Comparison of ENCODE assay signal across 8 cellular contexts in the genomic region with DNA sequence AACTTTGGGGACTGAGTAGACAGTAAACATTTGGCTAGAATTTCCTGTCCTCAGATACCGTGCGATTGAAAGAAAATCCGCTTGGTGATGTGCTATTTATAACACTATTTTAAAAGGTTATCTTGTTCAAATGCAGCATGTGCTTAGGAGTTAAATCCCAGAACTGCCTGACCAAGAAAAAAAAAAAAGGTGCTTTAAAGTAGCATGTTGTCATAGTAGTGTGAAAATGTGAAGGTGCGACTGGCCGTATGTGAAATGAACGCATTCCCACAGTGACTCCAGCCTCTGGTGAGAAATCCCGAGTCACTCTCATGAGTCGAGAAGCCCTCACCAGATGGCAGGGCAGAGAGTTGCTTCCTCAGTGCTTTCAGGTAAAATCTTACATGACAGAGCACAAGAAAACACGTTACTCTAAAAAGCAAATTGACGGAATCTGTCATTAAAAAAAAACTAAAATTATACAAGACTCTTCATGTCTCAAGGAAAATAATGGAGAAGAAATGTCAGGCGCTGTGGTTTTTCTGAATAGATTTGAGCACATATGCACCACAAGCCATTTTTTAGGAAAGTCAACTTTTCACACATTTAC. TPM values are rescaled to one million over a fixed set of nuclear protein-coding genes. Genes with fewer than 3 reads are reported as not detected.
DNase-seq lines count a peak whose midpoint lies in the region; ATAC-seq and TF ChIP-seq lines count a peak whose summit lies in the region.

No MANE protein-coding gene starts in this region.

- no peak overlapping the region for H3K27ac ChIP-seq in iPS-20b (ENCODE audit: low read length)

- intact Hi-C loops in activated naive CD4-positive, alpha-beta T cell treated with anti-CD3 and anti-CD28 coated beads for 36 hours (cut with micrococcal nuclease): loop anchor here (10.0 kb wide), 1 partner anchor 441 kb away; no protein-coding TSS in a partner anchor
- intact Hi-C loops in activated CD4-positive, alpha-beta memory T cell treated with anti-CD3 and anti-CD28 coated beads for 36 hours (cut with micrococcal nuclease): no loop called here

- H3K36me3 ChIP-seq in iPS-20b (ENCODE audit: insufficient read depth, low read depth, low read length): no peaks in the 10 kb centered on the region

- peak; percentile 66 for DNase-seq in activated naive CD4-positive, alpha-beta T cell treated with anti-CD3 and anti-CD28 coated beads for 36 hours
- no peak for DNase-seq in activated naive CD4-positive, alpha-beta T cell (lab: John Stamatoyannopoulos, UW)
- peak; percentile 76 for DNase-seq in activated CD4-positive, alpha-beta memory T cell treated with anti-CD3 and anti-CD28 coated beads for 36 hours
- DNase-seq in type B pancreatic cell (ENCODE audit: extremely low spot score, unreplicated experiment) (no peak), NCI-H2081 (lab: John Stamatoyannopoulos, UW) (no peak)

- peak overlapping the region; percentile 21; the same call in 1 of the 2 replicates for H3K9ac ChIP-seq in iPS-20b (ENCODE audit: low read depth, low read length)

- no peaks in the 10 kb centered on the region for H3K9me3 Mint-ChIP-seq in activated naive CD4-positive, alpha-beta T cell treated with anti-CD3 and anti-CD28 coated beads for 36 hours
- peaks cover under 1% of the 10 kb centered on the region for H3K9me3 Mint-ChIP-seq in activated CD4-positive, alpha-beta memory T cell treated with anti-CD3 and anti-CD28 coated beads for 36 hours
- no peaks in the 10 kb centered on the region for H3K9me3 Mint-ChIP-seq in type B pancreatic cell

- peaks cover 13% of the 10 kb centered on the region; the same call in 1 of the 2 replicates for H3K4me1 ChIP-seq in iPS-20b (ENCODE audit: insufficient read depth, low read length)

- POLR2A ChIA-PET in activated CD4-positive, alpha-beta memory T cell treated with anti-CD3 and anti-CD28 coated beads for 36 hours (lab: Charles Lee): interaction anchor here (2.3 to 6.1 kb wide), 2 partner anchors 15 to 20 kb away, joined by 5 to 104 read pairs; a partner anchor contains a TSS

- no peaks in the 10 kb centered on the region for H3K36me3 Mint-ChIP-seq in activated naive CD4-positive, alpha-beta T cell treated with anti-CD3 and anti-CD28 coated beads for 36 hours (ENCODE audit: low read depth)
- no peaks in the 10 kb centered on the region for H3K36me3 Mint-ChIP-seq in activated CD4-positive, alpha-beta memory T cell treated with anti-CD3 and anti-CD28 coated beads for 36 hours
- no peaks in the 10 kb centered on the region for H3K36me3 Mint-ChIP-seq in type B pancreatic cell

- no peaks in the 10 kb centered on the region for H3K9me3 ChIP-seq in iPS-20b (ENCODE audit: insufficient read depth, low read depth, low read length)

- H3K27me3 ChIP-seq in iPS-20b (ENCODE audit: insufficient read depth, low read length): no peaks in the 10 kb centered on the region

- no peak for TF ChIP-seq CTCF in type B pancreatic cell (conservative IDR thresholded peaks at IDR 0.05)

- CTCF ChIA-PET in activated naive CD4-positive, alpha-beta T cell treated with anti-CD3 and anti-CD28 coated beads for 36 hours (lab: Charles Lee): no interaction called here
- CTCF ChIA-PET in activated CD4-positive, alpha-beta memory T cell treated with anti-CD3 and anti-CD28 coated beads for 36 hours (lab: Charles Lee): no interaction called here

- no peak overlapping the region for H3K27ac Mint-ChIP-seq in activated naive CD4-positive, alpha-beta T cell treated with anti-CD3 and anti-CD28 coated beads for 36 hours
- H3K27ac Mint-ChIP-seq in activated CD4-positive, alpha-beta memory T cell treated with anti-CD3 and anti-CD28 coated beads for 36 hours: no peak overlapping the region
- H3K27ac Mint-ChIP-seq in type B pancreatic cell: peak overlapping the region; percentile 84

- H3K4me3 Mint-ChIP-seq in activated naive CD4-positive, alpha-beta T cell treated with anti-CD3 and anti-CD28 coated beads for 36 hours: peak overlapping the region; percentile 17
- H3K4me3 Mint-ChIP-seq in activated CD4-positive, alpha-beta memory T cell treated with anti-CD3 and anti-CD28 coated beads for 36 hours: no peak overlapping the region
- H3K4me3 Mint-ChIP-seq in type B pancreatic cell: no peak overlapping the region

- ATAC-seq in GM21367 (IDR thresholded peaks at IDR 0.05; ENCODE audit: unreplicated experiment): no peak
- no peak for ATAC-seq in GM21786 (IDR thresholded peaks at IDR 0.05; ENCODE audit: unreplicated experiment)

- peaks cover 70% of the 10 kb centered on the region for H3K4me1 Mint-ChIP-seq in activated naive CD4-positive, alpha-beta T cell treated with anti-CD3 and anti-CD28 coated beads for 36 hours (ENCODE audit: low read depth)
- H3K4me1 Mint-ChIP-seq in activated CD4-positive, alpha-beta memory T cell treated with anti-CD3 and anti-CD28 coated beads for 36 hours (ENCODE audit: low read depth): peaks cover 63% of the 10 kb centered on the region
- H3K4me1 Mint-ChIP-seq in type B pancreatic cell (ENCODE audit: unreplicated experiment): peaks cover 43% of the 10 kb centered on the region

- no peak overlapping the region for H3K4me3 ChIP-seq in iPS-20b (ENCODE audit: low read length)

- H3K27me3 Mint-ChIP-seq in activated naive CD4-positive, alpha-beta T cell treated with anti-CD3 and anti-CD28 coated beads for 36 hours (ENCODE audit: low read depth): no peaks in the 10 kb centered on the region
- no peaks in the 10 kb centered on the region for H3K27me3 Mint-ChIP-seq in activated CD4-positive, alpha-beta memory T cell treated with anti-CD3 and anti-CD28 coated beads for 36 hours
- no peaks in the 10 kb centered on the region for H3K27me3 Mint-ChIP-seq in type B pancreatic cell

RNA-seq across cellular contexts. Expression of a gene that starts 18.4 kb away (rescaled TPM):
- 10 to 100 TPM; 78.9 to 82.1 TPM for total RNA-seq in activated naive CD4-positive, alpha-beta T cell treated with anti-CD3 and anti-CD28 coated beads for 36 hours
- total RNA-seq in activated CD4-positive, alpha-beta memory T cell treated with anti-CD3 and anti-CD28 coated beads for 36 hours: 100 to 1,000 TPM; 144 to 151 TPM
- total RNA-seq in type B pancreatic cell (ENCODE audit: low replicate concordance): 117 and 269 TPM in 2 replicates

Comparison
In these comparisons a context has a peak if more than half of its experiments do, and no peak if none do; other contexts are left out.
1. DNase-seq: peak in activated naive CD4-positive, alpha-beta T cell treated with anti-CD3 and anti-CD28 coated beads for 36 hours (single experiment) and activated CD4-positive, alpha-beta memory T cell treated with anti-CD3 and anti-CD28 coated beads for 36 hours (single experiment); none in activated naive CD4-positive, alpha-beta T cell (0 of 4), type B pancreatic cell (single experiment) and NCI-H2081 (0 of 2).